18 cellular contexts compared by ENCODE assay signal in genomic region chr13:30065181-30065580, GRCh38.
DNase-seq lines count a peak whose midpoint lies in the region; ATAC-seq, FAIRE-seq and TF ChIP-seq lines count a peak whose summit lies in the region.
"Had no signal": no experiment of that assay in that cellular context is flagged by ENCODE, and none has a peak within 500 bp of the region (broad histone marks: within the 10 kb centered on the region; RNA-seq: fewer than 3 reads in every experiment).

No MANE protein-coding gene starts in this region.

- no peak overlapping the region for H2AK5ac ChIP-seq in H1 (ENCODE audit: low read depth, low read length)

- BruUV-seq in HepG2 (replicated peaks; lab: Mats Ljungman, UMichigan) (no TSS peak), PC-9 (replicated peaks; lab: Mats Ljungman, UMichigan) (no TSS peak)

- H3K4me1 ChIP-seq in HepG2 (ENCODE audit: insufficient read depth, low read length) (no peaks in the 10 kb centered on the region), right lobe of liver (no peaks in the 10 kb centered on the region), H1 (replicated peaks in 1 of 4; ENCODE audit: control insufficient read depth in 3 of 4, insufficient read depth in 4 of 4, low read length in 3 of 4) (peaks cover 0 to 4% (median 3%) of the 10 kb centered on the region in 4 experiments; a peak in 3 of 7 replicates), PC-9 (replicated peaks; ENCODE audit: insufficient read depth) (no peaks in the 10 kb centered on the region)
- H3K4me1 ChIP-seq: SJSA1 had no signal

- TF ChIP-seq CTCF in HepG2 (CRISPR knock-in tag; IDR thresholded peaks at IDR 0.05) (no peak), right lobe of liver (IDR thresholded peaks at IDR 0.05) (no peak), H1 (IDR thresholded peaks at IDR 0.05; ENCODE audit: control extremely low read depth in 1 of 3, insufficient read depth in 1 of 3, low read depth in 1 of 3, low read length in 3 of 3) (no peak), PC-9 (conservative IDR thresholded peaks at IDR 0.05) (no peak)

- H2BK15ac ChIP-seq in H1 (ENCODE audit: low read length) = no peak overlapping the region

- H3K9ac ChIP-seq in HepG2 (ENCODE audit: insufficient read depth, low read depth, low read length) (no peak overlapping the region), H1 (replicated peaks in 1 of 4; ENCODE audit: extremely low read depth in 1 of 4, low read depth in 3 of 4, low read length in 3 of 4) (no peak overlapping the region)

- no peak overlapping the region for H4K8ac ChIP-seq in H1 (ENCODE audit: extremely low read depth, insufficient read depth, low read length)

- no peak for TF ChIP-seq EP300 in HepG2 (IDR thresholded peaks at IDR 0.05; ENCODE audit: low read depth in 2 of 2, low read length in 2 of 2)
- no peak for TF ChIP-seq EP300 in HepG2 (CRISPR knock-in tag; IDR thresholded peaks at IDR 0.05; ENCODE audit: borderline replicate concordance)
- TF ChIP-seq EP300 in H1 (IDR thresholded peaks at IDR 0.05; ENCODE audit: borderline replicate concordance in 1 of 2, low read depth in 2 of 2, low read length in 2 of 2) = no peak

- ATAC-seq in HepG2 (0 out of 3 replicates have a peak, but pooled peaks have one; percentile 34), right lobe of liver (no peak), left ventricle myocardium superior (no peak), GM21786 (IDR thresholded peaks at IDR 0.05; ENCODE audit: unreplicated experiment) (no peak)

- peak overlapping the region; percentile 32 for H3K18ac ChIP-seq in H1 (ENCODE audit: extremely low read depth, low read length)

- H4K20me1 ChIP-seq in HepG2 (ENCODE audit: insufficient read depth, low read length) (no peaks in the 10 kb centered on the region), H1 (replicated peaks in 1 of 2; ENCODE audit: control insufficient read depth in 1 of 2, insufficient read depth in 2 of 2, low read length in 2 of 2) (no peaks in the 10 kb centered on the region), PC-9 (ENCODE audit: insufficient read depth) (no peaks in the 10 kb centered on the region)

- no peak overlapping the region for H3K14ac ChIP-seq in H1 (ENCODE audit: insufficient read length)

- H3K27ac ChIP-seq in HepG2 (ENCODE audit: extremely low read length, insufficient read depth, low read length) (no peak overlapping the region), right lobe of liver (no peak overlapping the region), H1 (ENCODE audit: low read depth, low read length) (no peak overlapping the region), PC-9 (no peak overlapping the region)
- H3K27ac ChIP-seq: SJSA1 had no signal

- no peak overlapping the region for H2BK20ac ChIP-seq in H1 (ENCODE audit: low read length)

- H2BK5ac ChIP-seq in H1 (ENCODE audit: low read depth, low read length) = no peak overlapping the region

- H2AFZ ChIP-seq in HepG2 (ENCODE audit: low read length) = no peak overlapping the region
- H2AFZ ChIP-seq in H1 (ENCODE audit: low read length) = peak overlapping the region; percentile 3; the same call in 1 of the 2 replicates
- no peak overlapping the region for H2AFZ ChIP-seq in PC-9

- H3K9me3 ChIP-seq in HepG2 (ENCODE audit: low read length) = no peaks in the 10 kb centered on the region
- H3K9me3 ChIP-seq in right lobe of liver = no peaks in the 10 kb centered on the region
- no peaks in the 10 kb centered on the region; a peak in 1 of 4 replicates for H3K9me3 ChIP-seq in H1 (ENCODE audit: insufficient read depth in 2 of 2, low read depth in 1 of 2, low read length in 1 of 2)
- H3K9me3 ChIP-seq in PC-9 (ENCODE audit: insufficient read depth, low read depth) = no peaks in the 10 kb centered on the region
- H3K9me3 ChIP-seq: SJSA1 had no signal

- H3K27me3 ChIP-seq in HepG2 (ENCODE audit: control insufficient read depth in 1 of 2, insufficient read depth in 2 of 2, low read length in 2 of 2) = no peaks in the 10 kb centered on the region
- no peaks in the 10 kb centered on the region for H3K27me3 ChIP-seq in right lobe of liver
- no peaks in the 10 kb centered on the region for H3K27me3 ChIP-seq in H1 (replicated peaks in 1 of 4; ENCODE audit: control insufficient read depth in 3 of 4, extremely low read depth in 1 of 4, insufficient read depth in 3 of 4, low read length in 3 of 4)
- H3K27me3 ChIP-seq in PC-9 (ENCODE audit: insufficient read depth, low read depth) = no peaks in the 10 kb centered on the region
- H3K27me3 ChIP-seq: SJSA1 had no signal

- TF ChIP-seq RAD21 in HepG2 (CRISPR knock-in tag; IDR thresholded peaks at IDR 0.05) (no peak), H1 (IDR thresholded peaks at IDR 0.05 in 1 of 2, conservative IDR thresholded peaks at IDR 0.05 in 1 of 2; ENCODE audit: low read depth in 2 of 2, low read length in 2 of 2) (no peak)

- CTCF ChIA-PET in HepG2 (lab: Yijun Ruan, JAX; ENCODE audit: low intra/inter-chr PET ratio, low total read pairs) = no interaction called here
- CTCF ChIA-PET in H1 (lab: Charles Lee; ENCODE audit: partially characterized antibody) = interaction anchor here (0.9 to 1.7 kb wide), 3 partner anchors 10 to 548 kb away, joined by 3 to 4 read pairs (median 4); no protein-coding TSS in a partner anchor
- CTCF ChIA-PET in PC-9 (lab: Charles Lee) = no interaction called here

- H2BK120ac ChIP-seq in H1 (replicated peaks; ENCODE audit: low read depth, low read length) = no peak overlapping the region

- no peak for DNase-seq in HepG2 (ENCODE audit: low spot score)
- DNase-seq in right lobe of liver = no peak
- no peak for DNase-seq in H1 (ENCODE audit: low read depth in 1 of 2, low spot score in 2 of 2)
- DNase-seq in myocyte (ENCODE audit: low read depth) = peak; percentile 24
- no peak for DNase-seq in left ventricle myocardium superior
- DNase-seq in PC-9 = no peak
- DNase-seq in T-helper 1 cell = no peak
- DNase-seq: C1 segment of cervical spinal cord, GDM1, HFFc6, Karpas-422, NCI-H187, NCI-H345, OCI-M1 had no signal

- H3K4me3 ChIP-seq in HepG2 (replicated peaks in 1 of 3; ENCODE audit: insufficient read depth in 1 of 3, low read depth in 2 of 3, low read length in 3 of 3) (no peak overlapping the region), right lobe of liver (no peak overlapping the region), H1 (ENCODE audit: extremely low read depth in 1 of 4, insufficient read depth in 2 of 4, low read depth in 3 of 4, low read length in 4 of 4) (no peak overlapping the region), PC-9 (no peak overlapping the region)
- H3K4me3 ChIP-seq: SJSA1 had no signal

- H3K79me2 ChIP-seq in HepG2 (ENCODE audit: insufficient read depth, low read length) (no peaks in the 10 kb centered on the region), H1 (ENCODE audit: control insufficient read depth in 1 of 2, insufficient read depth in 2 of 2, low read length in 2 of 2) (no peaks in the 10 kb centered on the region), PC-9 (ENCODE audit: low read depth) (no peaks in the 10 kb centered on the region)

- H3K9me2 ChIP-seq in PC-9 (ENCODE audit: insufficient read depth) = no peaks in the 10 kb centered on the region

- no peak overlapping the region for H3K56ac ChIP-seq in H1 (replicated peaks; ENCODE audit: insufficient read length, low read depth, low read length)

- H3F3A ChIP-seq in PC-9 (ENCODE audit: insufficient read depth, low read depth) = no peaks in the 10 kb centered on the region

- H2BK12ac ChIP-seq in H1 (ENCODE audit: low read depth, low read length) = no peak overlapping the region

- WGBS in HepG2 (ENCODE audit: low lambda C conversion rate) = 67% methylated on average over 4 of the region's 4 CpGs
- 78% methylated on average over 4 of the region's 4 CpGs for WGBS in right lobe of liver (ENCODE audit: insufficient coverage, low coverage, low lambda C conversion rate, missing lambda C conversion rate)
- 86 to 100% methylated on average over 1 to 4 of the region's 4 CpGs for WGBS in H1 (ENCODE audit: extremely low coverage in 1 of 2, insufficient coverage in 1 of 2, insufficient read length in 1 of 2, insufficient replicate concordance in 2 of 2, low coverage in 1 of 2, low lambda C conversion rate in 2 of 2, missing lambda C conversion rate in 1 of 2), 2 experiments

- no peaks in the 10 kb centered on the region; the same call in 1 of the 2 replicates for H3K23me2 ChIP-seq in H1 (ENCODE audit: low read depth, low read length)

- H3K79me1 ChIP-seq in H1 (ENCODE audit: low read depth, low read length) = no peaks in the 10 kb centered on the region

- H3K36me3 ChIP-seq in HepG2 (replicated peaks in 1 of 2; ENCODE audit: control insufficient read depth in 1 of 2, insufficient read depth in 2 of 2, low read length in 2 of 2) (no peaks in the 10 kb centered on the region), right lobe of liver (no peaks in the 10 kb centered on the region), H1 (ENCODE audit: control insufficient read depth in 2 of 4, insufficient read depth in 4 of 4, low read length in 3 of 4) (no peaks in the 10 kb centered on the region), PC-9 (ENCODE audit: low read depth) (no peaks in the 10 kb centered on the region)
- H3K36me3 ChIP-seq: SJSA1 had no signal

- POLR2A ChIA-PET in HepG2 (lab: Yijun Ruan, JAX) = no interaction called here
- POLR2A ChIA-PET in H1 (lab: Charles Lee; ENCODE audit: partially characterized antibody) = no interaction called here
- POLR2A ChIA-PET in PC-9 (lab: Charles Lee; ENCODE audit: unreplicated experiment) = no interaction called here

- in situ Hi-C loops in HepG2 (cut with HindIII; ENCODE audit: extremely low pct_ligation_motif_present, low pct_unique_long_range_greater_than_20kb) = no loop called here

- H4K5ac ChIP-seq in H1 (ENCODE audit: insufficient read length, low read depth, low read length) = no peak overlapping the region

- intact Hi-C loops in HepG2 (cut with micrococcal nuclease; ENCODE audit: unreplicated experiment) = no loop called here
- intact Hi-C loops in right lobe of liver (cut with DNase I) = no loop called here
- intact Hi-C loops in left ventricle myocardium superior (cut with micrococcal nuclease) = no loop called here
- intact Hi-C loops in PC-9 (cut with micrococcal nuclease; ENCODE audit: unreplicated experiment) = no loop called here

- no peak for FAIRE-seq in HepG2 (lab: Jason Lieb, UNC)
- no peak for FAIRE-seq in H1 (lab: Jason Lieb, UNC)
- FAIRE-seq: A204.1, GM12891 had no signal

- H3K4me2 ChIP-seq in HepG2 (ENCODE audit: low read depth, low read length) (no peak overlapping the region), H1 (ENCODE audit: insufficient read depth in 1 of 2, low read depth in 2 of 2, low read length in 2 of 2) (no peak overlapping the region), PC-9 (no peak overlapping the region)

- no peak overlapping the region for H3K23ac ChIP-seq in H1 (ENCODE audit: insufficient read length)

- no peak overlapping the region for H4K91ac ChIP-seq in H1 (replicated peaks; ENCODE audit: insufficient read length, low read length)

- H3K4ac ChIP-seq in H1 (replicated peaks; ENCODE audit: insufficient read length, low read depth, low read length) = no peak overlapping the region

- TF ChIP-seq POLR2A in HepG2 (IDR thresholded peaks at IDR 0.05; ENCODE audit: insufficient read depth in 1 of 2, low read depth in 2 of 2, low read length in 2 of 2) (no peak), right lobe of liver (IDR thresholded peaks at IDR 0.05) (no peak), H1 (IDR thresholded peaks at IDR 0.05; ENCODE audit: control extremely low read depth in 1 of 2, low read depth in 2 of 2, low read length in 2 of 2) (no peak)

TF ChIP-seq in HepG2, 621 proteins besides CTCF, POLR2A, EP300 and RAD21 (continues in another document):
- no peak for TF ChIP-seq ZNF746 (CRISPR knock-in tag; IDR thresholded peaks at IDR 0.05)
